Comparison of ENCODE assay signal across 15 cellular contexts in the genomic region with DNA sequence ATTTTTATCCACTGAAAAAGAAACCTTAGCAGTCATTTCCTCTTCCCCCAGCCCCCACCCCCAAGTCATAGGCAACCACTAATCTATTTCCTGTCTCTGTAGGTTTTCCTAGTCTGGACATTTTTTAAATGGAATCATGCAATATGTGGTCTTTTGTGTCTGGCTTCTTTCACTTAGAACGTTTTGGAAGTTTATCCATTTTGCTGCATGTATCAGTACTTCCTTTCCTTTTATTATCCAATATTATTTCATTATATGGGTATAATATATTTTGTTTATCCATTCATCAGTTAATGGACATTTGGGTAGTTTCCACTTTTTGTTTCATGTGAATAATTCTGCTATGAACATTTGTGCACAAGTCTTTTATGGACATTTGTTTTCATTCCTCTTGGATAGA.
DNase-seq lines count a peak whose midpoint lies in the region; ATAC-seq and TF ChIP-seq lines count a peak whose summit lies in the region.
"Had no signal": no experiment of that assay in that cellular context is flagged by ENCODE, and none has a peak within 500 bp of the region (broad histone marks: within the 10 kb centered on the region; RNA-seq: fewer than 3 reads in every experiment).

No MANE protein-coding gene starts in this region.

- H3K27ac ChIP-seq in A673 (ENCODE audit: low read depth, low read length, poor library complexity, severe bottlenecking), result peak overlapping the region; percentile 44
- H3K27ac ChIP-seq in SK-N-MC, result peak overlapping the region; percentile 88
- H3K27ac ChIP-seq in left lung, result no peak overlapping the region
- no peak overlapping the region for H3K27ac ChIP-seq in GM23248
- H3K27ac ChIP-seq: HL-60 had no signal

- no peak overlapping the region for H3K9ac ChIP-seq in SK-N-MC (ENCODE audit: insufficient read length)
- H3K9ac ChIP-seq in GM23248, result no peak overlapping the region

- WGBS in GM23248 (ENCODE audit: low coverage in 1 of 2, low lambda C conversion rate in 2 of 2, missing lambda C conversion rate in 2 of 2), 2 experiments, result 32 to 33% methylated on average over 1 of the region's 1 CpG

- ATAC-seq in left lung (no peak), GM19452 (IDR thresholded peaks at IDR 0.05; ENCODE audit: unreplicated experiment) (no peak)
- ATAC-seq: CD8-positive, alpha-beta T cell; HCT116 had no signal

- no peak overlapping the region for H3K4me2 ChIP-seq in GM23248 (ENCODE audit: unreplicated experiment)

- CTCF ChIA-PET in A673 (lab: Charles Lee), result no interaction called here

- DNase-seq in A673 (ENCODE audit: low spot score) (peak; percentile 78), SK-N-MC (ENCODE audit: low read depth, low spot score) (no peak), cardiac fibroblast (ENCODE audit: low read depth in 2 of 2) (peak; percentile 8 to 13), lung microvascular endothelial cell (ENCODE audit: low read depth in 2 of 2) (peak; percentile 3 to 49), left lung (no peak), GM23248 (no peak)
- DNase-seq: CD8-positive, alpha-beta T cell; COR-L47; DMS153; DMS79 treated with DMSO at 0.1 percent for 48 hours; EL; GDM1 had no signal

- no peaks in the 10 kb centered on the region for H4K20me1 ChIP-seq in GM23248 (ENCODE audit: insufficient read depth)

- H3F3A ChIP-seq in GM23248 (ENCODE audit: insufficient read depth), result no peaks in the 10 kb centered on the region

- H3K79me2 ChIP-seq in GM23248 (ENCODE audit: insufficient read depth), result no peaks in the 10 kb centered on the region

- H3K9me3 ChIP-seq in A673 (ENCODE audit: low read depth, low read length, poor library complexity, severe bottlenecking) (peaks cover 11% of the 10 kb centered on the region), SK-N-MC (ENCODE audit: low read depth, low read length) (0 out of 2 replicates have a peak, but pooled peaks cover 5% of the 10 kb centered on the region), left lung (no peaks in the 10 kb centered on the region), GM23248 (ENCODE audit: low read depth) (no peaks in the 10 kb centered on the region)

- BruUV-seq in A673 (replicated peaks; lab: Mats Ljungman, UMichigan), result no TSS peak

- no peaks in the 10 kb centered on the region for H3K9me2 ChIP-seq in GM23248 (ENCODE audit: insufficient read depth)

- H3K36me3 ChIP-seq in A673 (ENCODE audit: insufficient read depth, low read length, poor library complexity, severe bottlenecking) (peaks cover 3% of the 10 kb centered on the region), SK-N-MC (ENCODE audit: insufficient read depth, low read length) (no peaks in the 10 kb centered on the region; the same call in 1 of the 2 replicates), left lung (no peaks in the 10 kb centered on the region), GM23248 (ENCODE audit: low read depth) (no peaks in the 10 kb centered on the region)

- POLR2A ChIA-PET in A673 (lab: Charles Lee; ENCODE audit: low non-redundant PET), result no interaction called here

- no peak overlapping the region for H2AFZ ChIP-seq in GM23248

- TF ChIP-seq CTCF in A673 (conservative IDR thresholded peaks at IDR 0.05; ENCODE audit: low read depth, low read length) (no peak), cardiac fibroblast (IDR thresholded peaks at IDR 0.05; ENCODE audit: low read depth, low read length) (no peak), left lung (IDR thresholded peaks at IDR 0.05) (no peak)

- H3K4me1 ChIP-seq in A673 (ENCODE audit: insufficient read depth, low read length, poor library complexity, severe bottlenecking), result peaks cover 39% of the 10 kb centered on the region
- H3K4me1 ChIP-seq in left lung, result no peaks in the 10 kb centered on the region
- no peaks in the 10 kb centered on the region for H3K4me1 ChIP-seq in GM23248 (ENCODE audit: insufficient read depth)

- in situ Hi-C loops in GM23248 (cut with MboI), result loop anchor here (25.0 kb wide), 1 partner anchor 588 kb away; no protein-coding TSS in a partner anchor

- H3K4me3 ChIP-seq in A673 (ENCODE audit: low read depth, low read length, poor library complexity, severe bottlenecking), result no peak overlapping the region
- 0 out of 2 replicates have a peak overlapping the region, but pooled peaks have one; percentile 2 for H3K4me3 ChIP-seq in SK-N-MC
- no peak overlapping the region for H3K4me3 ChIP-seq in cardiac fibroblast (replicated peaks in 1 of 2; ENCODE audit: low read depth in 2 of 2, low read length in 2 of 2)
- H3K4me3 ChIP-seq in left lung, result no peak overlapping the region
- no peak overlapping the region for H3K4me3 ChIP-seq in GM23248

- H3K27me3 ChIP-seq in A673 (replicated peaks; ENCODE audit: insufficient read depth, low read depth, low read length, poor library complexity), result no peaks in the 10 kb centered on the region
- H3K27me3 ChIP-seq in left lung, result no peaks in the 10 kb centered on the region
- no peaks in the 10 kb centered on the region for H3K27me3 ChIP-seq in GM23248 (replicated peaks; ENCODE audit: insufficient read depth)

- intact Hi-C loops in A673 (cut with micrococcal nuclease; ENCODE audit: unreplicated experiment), result no loop called here
- intact Hi-C loops in left lung (cut with DNase I), result no loop called here

Comparison
In these comparisons a context has a peak if more than half of its experiments do, and no peak if none do; other contexts are left out.
1. DNase-seq: peak in A673 (single experiment), cardiac fibroblast (2 of 2) and lung microvascular endothelial cell (2 of 2); none in SK-N-MC (single experiment), left lung (0 of 2) and GM23248 (single experiment).
2. H3K27ac ChIP-seq: peak in A673 (single experiment) and SK-N-MC (single experiment); none in left lung (0 of 2) and GM23248 (single experiment).